In the genomic region with DNA sequence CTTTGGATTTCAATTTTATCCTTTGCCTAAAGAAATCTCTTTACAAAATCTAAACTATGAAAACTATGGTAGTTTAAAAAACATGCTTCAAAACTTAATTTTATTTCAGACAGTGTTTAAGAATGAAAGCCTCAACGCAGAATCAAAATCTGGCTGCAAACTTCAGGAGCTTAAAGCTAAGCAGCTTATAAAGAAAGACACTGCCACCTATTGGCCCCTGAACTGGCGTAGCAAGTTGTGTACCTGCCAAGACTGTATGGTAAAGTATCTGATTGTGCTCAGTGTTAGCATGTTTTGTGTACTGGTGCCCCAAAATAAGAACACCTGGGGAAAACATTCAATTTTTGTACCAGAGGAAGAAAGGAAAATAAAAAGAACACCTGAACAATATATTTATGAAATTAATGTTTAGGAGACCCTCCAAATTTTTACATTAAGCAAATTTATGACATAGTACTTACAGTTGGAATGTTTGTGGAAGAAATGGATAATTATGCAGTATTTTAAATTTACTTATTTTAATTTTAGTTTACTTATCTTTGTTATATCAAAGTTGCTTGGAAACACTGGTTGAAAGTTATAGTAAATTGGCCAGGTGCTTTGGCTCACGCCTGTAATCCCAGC, we compare ENCODE assay signal across 7 cellular contexts. TPM values are rescaled to one million over a fixed set of nuclear protein-coding genes. Genes with fewer than 3 reads are reported as not detected.
A peak's percentile ranks its signal among the peaks of the same experiment; 100 is the strongest.
DNase-seq lines count a peak whose midpoint lies in the region; ATAC-seq and TF ChIP-seq lines count a peak whose summit lies in the region.

No MANE protein-coding gene starts in this region.

- peaks cover 13% of the 10 kb centered on the region for H3K36me3 Mint-ChIP-seq in neural crest cell (ENCODE audit: low read depth)

- no peaks in the 10 kb centered on the region for H3K27me3 Mint-ChIP-seq in neural crest cell (ENCODE audit: low read depth)

- intact Hi-C loops in sciatic nerve (cut with DNase I) = no loop called here

- no peak overlapping the region for H3K4me3 ChIP-seq in epithelial cell of esophagus (ENCODE audit: low read length)

- TF ChIP-seq CTCF in epithelial cell of esophagus (IDR thresholded peaks at IDR 0.05; ENCODE audit: insufficient read depth, low read depth, low read length, missing control alignments) = peak; percentile 80
- TF ChIP-seq CTCF in neural crest cell (conservative IDR thresholded peaks at IDR 0.05) = peak; percentile 70

- no peak for ATAC-seq in sciatic nerve

- no peaks in the 10 kb centered on the region for H3K4me1 Mint-ChIP-seq in neural crest cell

- peak; percentile 50 for DNase-seq in Daoy (ENCODE audit: low read depth)
- peak; percentile 54 for DNase-seq in H4 (ENCODE audit: low spot score)
- peak; percentile 5 to 24 for DNase-seq in NCI-H1930 (lab: John Stamatoyannopoulos, UW)
- DNase-seq in UCSD-AML1 (lab: John Stamatoyannopoulos, UW; ENCODE audit: unreplicated experiment) = peak; percentile 24
- peak; percentile 83 for DNase-seq in epithelial cell of esophagus (ENCODE audit: low read depth)
- no peak for DNase-seq in neural crest cell (ENCODE audit: low read depth, low spot score)
- no peak for DNase-seq in sciatic nerve (ENCODE audit: low spot score)

- H3K27ac Mint-ChIP-seq in neural crest cell (ENCODE audit: unreplicated experiment) = no peak overlapping the region

- no peaks in the 10 kb centered on the region for H3K9me3 Mint-ChIP-seq in neural crest cell

- H3K4me3 Mint-ChIP-seq in neural crest cell = no peak overlapping the region

RNA-seq across cellular contexts. Expression of a gene that starts 12.2 kb away (rescaled TPM):
- total RNA-seq in Daoy (2014; rRNA removed; shearing (Covaris generic)) = 109 and 125 TPM in 2 replicates
- 28.4 and 39.5 TPM in 2 replicates for total RNA-seq in H4 (2014; rRNA removed; shearing (Covaris generic))
- total RNA-seq in neural crest cell = 38.8 and 41.6 TPM in 2 replicates
- total RNA-seq in sciatic nerve = 18.7 TPM

RNA-seq across cellular contexts. Expression of a gene that starts 12.3 kb away (rescaled TPM):
- 64.4 and 65.5 TPM in 2 replicates for total RNA-seq in Daoy (2014; rRNA removed; shearing (Covaris generic))
- total RNA-seq in H4 (2014; rRNA removed; shearing (Covaris generic)) = 28.8 and 34.8 TPM in 2 replicates
- 13.5 and 14.3 TPM in 2 replicates for total RNA-seq in neural crest cell
- total RNA-seq in sciatic nerve = 7.4 TPM

RNA-seq across cellular contexts. Expression of a gene that starts 34.1 kb away (rescaled TPM):
- total RNA-seq in Daoy (2014; rRNA removed; shearing (Covaris generic)) = 10.8 and 23.1 TPM in 2 replicates
- 22.7 and 28.7 TPM in 2 replicates for total RNA-seq in H4 (2014; rRNA removed; shearing (Covaris generic))
- total RNA-seq in neural crest cell (31.1 and 31.2 TPM in 2 replicates), sciatic nerve (15.8 TPM)

RNA-seq across cellular contexts. Expression of a gene that starts 34.5 kb away (rescaled TPM):
- 18.8 and 19.8 TPM in 2 replicates for total RNA-seq in Daoy (2014; rRNA removed; shearing (Covaris generic))
- total RNA-seq in H4 (2014; rRNA removed; shearing (Covaris generic)) = 8.9 and 9.1 TPM in 2 replicates
- 19.5 and 20.5 TPM in 2 replicates for total RNA-seq in neural crest cell
- total RNA-seq in sciatic nerve = 22.9 TPM

Comparison
In these comparisons a context has a peak if more than half of its experiments do, and no peak if none do; other contexts are left out.
1. DNase-seq: peak in Daoy (single experiment), H4 (single experiment), NCI-H1930 (2 of 2), UCSD-AML1 (single experiment) and epithelial cell of esophagus (single experiment); none in neural crest cell (single experiment) and sciatic nerve (single experiment).